22 cellular contexts compared by ENCODE assay signal in genomic region chr15:57285386-57285785, GRCh38.
DNase-seq lines count a peak whose midpoint lies in the region; ATAC-seq, FAIRE-seq and TF ChIP-seq lines count a peak whose summit lies in the region.
"Had no signal": no experiment of that assay in that cellular context is flagged by ENCODE, and none has a peak within 500 bp of the region (broad histone marks: within the 10 kb centered on the region; RNA-seq: fewer than 3 reads in every experiment).

No MANE protein-coding gene starts in this region.

- H3K36me3 ChIP-seq in GM23338 (ENCODE audit: insufficient read depth): peaks cover 10% of the 10 kb centered on the region; the same call in 1 of the 2 replicates

- ATAC-seq in GM18511 (IDR thresholded peaks at IDR 0.05; ENCODE audit: unreplicated experiment) (peak; percentile 56), GM23338 (no peak), HG03457 (IDR thresholded peaks at IDR 0.05; ENCODE audit: unreplicated experiment) (peak; percentile 44), memory B cell (ENCODE audit: low read depth) (no peak), GM18519 (IDR thresholded peaks at IDR 0.05; ENCODE audit: low FRiP score, unreplicated experiment) (no peak)
- ATAC-seq: activated naive CD8-positive, alpha-beta T cell treated with anti-CD3 and anti-CD28 coated beads, Interleukin-2, amount 50 U/mL, for 24 hours; heart left ventricle; left colon; natural killer cell treated with Interleukin-12 subunit alpha and Interleukin-12 subunit beta and Interleukin-15 and Interleukin-18, amount 100 ng/mL, for 72 hours had no signal

- H3K27me3 Mint-ChIP-seq in GM23338 (ENCODE audit: insufficient read depth, low read depth, poor library complexity) (no peaks in the 10 kb centered on the region), memory B cell (no peaks in the 10 kb centered on the region)
- H3K27me3 Mint-ChIP-seq in activated naive CD4-positive, alpha-beta T cell treated with anti-CD3 and anti-CD28 coated beads, Interleukin-2, amount 10 ng/mL, durations not matched to agents 7 days and 5 days: no peaks in the 10 kb centered on the region
- H3K27me3 Mint-ChIP-seq: activated CD4-positive, alpha-beta memory T cell treated with anti-CD3 and anti-CD28 coated beads for 36 hours; activated naive CD8-positive, alpha-beta T cell treated with anti-CD3 and anti-CD28 coated beads, Interleukin-2, amount 50 U/mL, for 24 hours; natural killer cell treated with Interleukin-12 subunit alpha and Interleukin-12 subunit beta and Interleukin-15 and Interleukin-18, amount 100 ng/mL, for 72 hours had no signal

- DNase-seq in GM23338 (ENCODE audit: low spot score) (no peak), memory B cell (ENCODE audit: low spot score in 2 of 2) (no peak), HUDEP-2 (lab: John Stamatoyannopoulos, UW; ENCODE audit: unreplicated experiment in 76 of 76) (no peak), GM19239 (ENCODE audit: insufficient read length, low spot score) (no peak)
- DNase-seq in activated naive CD4-positive, alpha-beta T cell treated with anti-CD3 and anti-CD28 coated beads, Interleukin-2, amount 10 ng/mL, durations not matched to agents 7 days and 5 days: no peak
- DNase-seq: activated CD4-positive, alpha-beta memory T cell treated with anti-CD3 and anti-CD28 coated beads for 36 hours; activated effector memory CD4-positive, alpha-beta T cell treated with Interleukin-2 at 50 U/mL for 16 hours; activated naive CD8-positive, alpha-beta T cell treated with anti-CD3 and anti-CD28 coated beads, Interleukin-2, amount 50 U/mL, for 24 hours; GM23248; heart left ventricle; left colon; NCI-H1436 treated with DMSO at 0.1 percent for 48 hours; posterior cingulate gyrus; RPMI8226; sigmoid colon; T-helper 2 cell had no signal

- no peak overlapping the region for H3K4me2 ChIP-seq in GM23338

- no peak overlapping the region for H3K4me3 ChIP-seq in GM23338
- H3K4me3 ChIP-seq: BLaER1, GM23248, heart left ventricle, sigmoid colon had no signal

- no peaks in the 10 kb centered on the region for H3K27me3 ChIP-seq in GM23338 (ENCODE audit: insufficient read depth)
- H3K27me3 ChIP-seq: BLaER1, heart left ventricle, sigmoid colon had no signal

- no peak for FAIRE-seq in GM19239 (lab: Jason Lieb, UNC)

- H3K4me1 Mint-ChIP-seq in GM23338 (peaks cover 23% of the 10 kb centered on the region), memory B cell (peaks cover 53% of the 10 kb centered on the region)
- H3K4me1 Mint-ChIP-seq in activated naive CD4-positive, alpha-beta T cell treated with anti-CD3 and anti-CD28 coated beads, Interleukin-2, amount 10 ng/mL, durations not matched to agents 7 days and 5 days: peaks cover 10% of the 10 kb centered on the region
- H3K4me1 Mint-ChIP-seq: mesothelial cell of epicardium had no signal

- H3F3A ChIP-seq in GM23338 (replicated peaks; ENCODE audit: low read depth): no peaks in the 10 kb centered on the region

- H3K27ac Mint-ChIP-seq in GM23338 (0 out of 2 replicates have a peak overlapping the region, but pooled peaks have one; percentile 42), memory B cell (peak overlapping the region; percentile 89)
- no peak overlapping the region for H3K27ac Mint-ChIP-seq in activated naive CD4-positive, alpha-beta T cell treated with anti-CD3 and anti-CD28 coated beads, Interleukin-2, amount 10 ng/mL, durations not matched to agents 7 days and 5 days
- H3K27ac Mint-ChIP-seq: activated CD4-positive, alpha-beta memory T cell treated with anti-CD3 and anti-CD28 coated beads for 36 hours had no signal

- H2AFZ ChIP-seq in GM23338: no peak overlapping the region
- H2AFZ ChIP-seq: GM23248 had no signal

- peaks cover 19% of the 10 kb centered on the region for H3K4me1 ChIP-seq in GM23338 (ENCODE audit: insufficient read depth)
- H3K4me1 ChIP-seq: sigmoid colon had no signal

- no peaks in the 10 kb centered on the region for H3K9me2 ChIP-seq in GM23338 (ENCODE audit: insufficient read depth)

- CTCF ChIA-PET in activated naive CD4-positive, alpha-beta T cell treated with anti-CD3 and anti-CD28 coated beads, Interleukin-2, amount 10 ng/mL, durations not matched to agents 7 days and 5 days (lab: Charles Lee): interaction anchor here (2.0 kb wide), 1 partner anchor 21 kb away, joined by 6 read pairs; no protein-coding TSS in a partner anchor

- H3K36me3 Mint-ChIP-seq in GM23338 (ENCODE audit: low read depth): peaks cover 60% of the 10 kb centered on the region
- H3K36me3 Mint-ChIP-seq in memory B cell: peaks cover 5% of the 10 kb centered on the region
- H3K36me3 Mint-ChIP-seq in activated naive CD4-positive, alpha-beta T cell treated with anti-CD3 and anti-CD28 coated beads, Interleukin-2, amount 10 ng/mL, durations not matched to agents 7 days and 5 days: peaks cover 42% of the 10 kb centered on the region

- TF ChIP-seq CTCF in GM23338 (conservative IDR thresholded peaks at IDR 0.05; ENCODE audit: low read depth in 2 of 2): no peak

- H3K9me3 Mint-ChIP-seq in GM23338: 0 out of 3 replicates have a peak, but pooled peaks cover 2% of the 10 kb centered on the region
- no peaks in the 10 kb centered on the region for H3K9me3 Mint-ChIP-seq in memory B cell
- H3K9me3 Mint-ChIP-seq in activated naive CD4-positive, alpha-beta T cell treated with anti-CD3 and anti-CD28 coated beads, Interleukin-2, amount 10 ng/mL, durations not matched to agents 7 days and 5 days: no peaks in the 10 kb centered on the region
- H3K9me3 Mint-ChIP-seq: natural killer cell treated with Interleukin-12 subunit alpha and Interleukin-12 subunit beta and Interleukin-15 and Interleukin-18, amount 100 ng/mL, for 72 hours had no signal

- H3K4me3 Mint-ChIP-seq in GM23338 (no peak overlapping the region), memory B cell (no peak overlapping the region)
- H3K4me3 Mint-ChIP-seq in activated naive CD4-positive, alpha-beta T cell treated with anti-CD3 and anti-CD28 coated beads, Interleukin-2, amount 10 ng/mL, durations not matched to agents 7 days and 5 days: no peak overlapping the region
- H3K4me3 Mint-ChIP-seq: activated CD4-positive, alpha-beta memory T cell treated with anti-CD3 and anti-CD28 coated beads for 36 hours; activated naive CD8-positive, alpha-beta T cell treated with anti-CD3 and anti-CD28 coated beads, Interleukin-2, amount 50 U/mL, for 24 hours; mesothelial cell of epicardium; natural killer cell treated with Interleukin-12 subunit alpha and Interleukin-12 subunit beta and Interleukin-15 and Interleukin-18, amount 100 ng/mL, for 72 hours had no signal

- no peaks in the 10 kb centered on the region for H3K79me2 ChIP-seq in GM23338 (replicated peaks; ENCODE audit: insufficient read depth)

- no peaks in the 10 kb centered on the region; the same call in 1 of the 2 replicates for H4K20me1 ChIP-seq in GM23338 (replicated peaks; ENCODE audit: insufficient read depth)
- H4K20me1 ChIP-seq: BLaER1 had no signal

- H3K27ac ChIP-seq in GM23338 (ENCODE audit: low read depth): peak overlapping the region; percentile 28; the same call in 1 of the 2 replicates
- H3K27ac ChIP-seq: GM23248, heart left ventricle, sigmoid colon had no signal

TF ChIP-seq in GM23338, 12 proteins besides CTCF, POLR2A, EP300 and RAD21:
- TF ChIP-seq JUNB (IDR thresholded peaks at IDR 0.05; ENCODE audit: unreplicated experiment) (no peak), STAT1 (IDR thresholded peaks at IDR 0.05; ENCODE audit: unreplicated experiment) (no peak), EZH2 (IDR thresholded peaks at IDR 0.05; ENCODE audit: low read depth, unreplicated experiment) (no peak), ZNF114 (CRISPR knock-in tag; IDR thresholded peaks at IDR 0.05) (no peak), REST (IDR thresholded peaks at IDR 0.05; ENCODE audit: unreplicated experiment) (no peak), ETS1 (IDR thresholded peaks at IDR 0.05) (no peak), EZH2phosphoT487 (IDR thresholded peaks at IDR 0.05; ENCODE audit: unreplicated experiment) (no peak), POLR2AphosphoS5 (IDR thresholded peaks at IDR 0.05; ENCODE audit: low read depth) (no peak), NANOG (IDR thresholded peaks at IDR 0.05; ENCODE audit: borderline replicate concordance) (no peak), ZNF331 (CRISPR knock-in tag; IDR thresholded peaks at IDR 0.05; ENCODE audit: low read depth) (no peak)
TF ChIP-seq in GM23338: peak in this region for 0.

Comparison
In these comparisons a context has a peak if more than half of its experiments do, and no peak if none do; other contexts are left out.
1. ATAC-seq: peak in GM18511 (single experiment) and HG03457 (single experiment); none in GM23338 (single experiment), memory B cell (single experiment) and GM18519 (single experiment).